In genomic region chr1:51330331-51331201, GRCh38 we compare ENCODE assay signal across 8 cellular contexts. TPM values are rescaled to one million over a fixed set of nuclear protein-coding genes. Genes with fewer than 3 reads are reported as not detected.
DNase-seq lines count a peak whose midpoint lies in the region; ATAC-seq and TF ChIP-seq lines count a peak whose summit lies in the region.

Gene TTC39A (minus strand): TSS chr1:51330562. CDS start chr1:51330477, 85 bp downstream.

- BruUV-seq in PC-3 (replicated peaks; lab: Mats Ljungman, UMichigan): no TSS peak

- H3K9me2 ChIP-seq in PC-3 (replicated peaks; ENCODE audit: low read length): no peaks in the 10 kb centered on the region

- intact Hi-C loops in PC-3 (cut with micrococcal nuclease): no loop called here
- intact Hi-C loops in esophagus squamous epithelium (cut with DNase I): no loop called here

- no peaks in the 10 kb centered on the region for H4K20me1 ChIP-seq in PC-3 (ENCODE audit: low read length)

- peak within 1 kb of the TSS; percentile 98 for H3K4me2 ChIP-seq in PC-3 (ENCODE audit: low read length)

- peak within 1 kb of the TSS; percentile 40 for H3K9ac ChIP-seq in PC-3 (ENCODE audit: low read length)

- H2AFZ ChIP-seq in PC-3 (ENCODE audit: low read length) (peak within 1 kb of the TSS; percentile 98), neuron (ENCODE audit: low read depth, low read length) (no peak within 1 kb of the TSS)

- H3K79me2 ChIP-seq in PC-3 (ENCODE audit: low read length): no peaks in the 10 kb centered on the region

- H3K27me3 ChIP-seq in PC-3 (ENCODE audit: low read length) (no peaks in the 10 kb centered on the region), esophagus squamous epithelium (peaks cover 0 to 18% (median 0%) of the 10 kb centered on the region in 4 donors), neuron (ENCODE audit: insufficient read depth, low read length) (peaks cover 38% of the 10 kb centered on the region)

- H3F3A ChIP-seq in PC-3 (ENCODE audit: low read length, unreplicated experiment): no peaks in the 10 kb centered on the region

- TF ChIP-seq CTCF in PC-3 (conservative IDR thresholded peaks at IDR 0.05; ENCODE audit: low read depth, low read length) (no peak), esophagus squamous epithelium (IDR thresholded peaks at IDR 0.05) (no peak)

- WGBS in esophagus squamous epithelium, 2 donors: 25 to 33% methylated on average over 3 to 5 of the region's 87 CpGs

- no peaks in the 10 kb centered on the region for H3K36me3 ChIP-seq in PC-3 (ENCODE audit: low read depth, low read length)
- H3K36me3 ChIP-seq in esophagus squamous epithelium: no peaks in the 10 kb centered on the region
- no peaks in the 10 kb centered on the region for H3K36me3 ChIP-seq in neuron (ENCODE audit: insufficient read depth, low read length)

- POLR2A ChIA-PET in PC-3 (lab: Charles Lee; ENCODE audit: unreplicated experiment): interaction anchor here (0.7 kb wide), 1 partner anchor 35 kb away, joined by 3 read pairs; no protein-coding TSS in a partner anchor

- ATAC-seq in PC-3 (peak; percentile 14; the same call in 1 of the 2 replicates), GM21737 (IDR thresholded peaks at IDR 0.05; ENCODE audit: unreplicated experiment) (no peak), GM21447 (IDR thresholded peaks at IDR 0.05; ENCODE audit: unreplicated experiment) (no peak)

- H3K4me1 ChIP-seq in PC-3 (ENCODE audit: insufficient read depth, low read length): peaks cover 29% of the 10 kb centered on the region
- peaks cover 10 to 46% (median 11%) of the 10 kb centered on the region in 3 donors for H3K4me1 ChIP-seq in esophagus squamous epithelium
- H3K4me1 ChIP-seq in neuron (ENCODE audit: insufficient read depth, low read length): peaks cover 5% of the 10 kb centered on the region

- DNase-seq in NCI-H2029 (lab: John Stamatoyannopoulos, UW) (peak; percentile 52), NCI-H2029 treated with DMSO at 0.1 percent for 48 hours (lab: John Stamatoyannopoulos, UW) (no peak), PC-3 (no peak), esophagus squamous epithelium (lab: John Stamatoyannopoulos, UW) (no peak), cerebellar nuclear complex (lab: John Stamatoyannopoulos, UW) (no peak)

- TF ChIP-seq POLR2A in esophagus squamous epithelium (IDR thresholded peaks at IDR 0.05): no peak

- peak within 1 kb of the TSS; percentile 55 for H3K27ac ChIP-seq in PC-3 (ENCODE audit: low read length)
- peak within 1 kb of the TSS; percentile 56 to 79 (median 76) for H3K27ac ChIP-seq in esophagus squamous epithelium

- H3K4me3 ChIP-seq in PC-3 (ENCODE audit: low read length) (peak within 1 kb of the TSS; percentile 76), esophagus squamous epithelium (peak within 1 kb of the TSS; percentile 32 to 69 (median 52)), neuron (ENCODE audit: low read length) (peak within 1 kb of the TSS; percentile 33)

- CTCF ChIA-PET in PC-3 (lab: Charles Lee): no interaction called here

- H3K9me3 ChIP-seq in PC-3 (ENCODE audit: low read length) (no peaks in the 10 kb centered on the region), esophagus squamous epithelium (no peaks in the 10 kb centered on the region), neuron (ENCODE audit: low read length) (no peaks in the 10 kb centered on the region)

RNA-seq across cellular contexts. Expression of gene TTC39A, which starts in this region (rescaled TPM):
- total RNA-seq in PC-3 (2014; rRNA removed) (11.1 and 12.3 TPM in 2 replicates), esophagus squamous epithelium (10 to 100 TPM; 16.4 to 60.9 (median 48.8) TPM)
